7 cellular contexts compared by ENCODE assay signal in genomic region chr17:50270430-50271172, GRCh38. TPM values are rescaled to one million over a fixed set of nuclear protein-coding genes. Genes with fewer than 3 reads are reported as not detected.
DNase-seq lines count a peak whose midpoint lies in the region; ATAC-seq and TF ChIP-seq lines count a peak whose summit lies in the region.

No MANE protein-coding gene starts in this region.

- intact Hi-C loops in testis (cut with DNase I; ENCODE audit: low total_unique reads): loop anchor here (5.0 kb wide), 1 partner anchor 68 kb away; the partner anchor contains the start of gene COL1A1

- no peak for ATAC-seq in HG02981 (IDR thresholded peaks at IDR 0.05; ENCODE audit: unreplicated experiment)

- peak overlapping the region; percentile 48 to 77 for H3K27ac ChIP-seq in testis

- no peaks in the 10 kb centered on the region for H3K27me3 ChIP-seq in testis

- no peak for TF ChIP-seq CTCF in astrocyte of the spinal cord (IDR thresholded peaks at IDR 0.05; ENCODE audit: low read depth, low read length)
- TF ChIP-seq CTCF in testis (IDR thresholded peaks at IDR 0.05): no peak

- no peak for TF ChIP-seq POLR2A in testis (IDR thresholded peaks at IDR 0.05)

- H3K4me1 ChIP-seq in testis: peaks cover 32% of the 10 kb centered on the region

- H3K9me3 ChIP-seq in testis: no peaks in the 10 kb centered on the region

- peak overlapping the region; percentile 7 for H3K4me3 ChIP-seq in astrocyte of the spinal cord (ENCODE audit: low read depth, low read length)
- H3K4me3 ChIP-seq in testis: no peak overlapping the region

- 42 to 53% methylated on average over 2 to 19 of the region's 19 CpGs for WGBS in testis, 2 donors

- DNase-seq in HK-2 (ENCODE audit: unreplicated experiment) (peak; percentile 36), astrocyte of the spinal cord (ENCODE audit: low read depth, low spot score) (peak; percentile 85), iPS-NIHi11 (ENCODE audit: low spot score) (peak; percentile 43), testis (peak; percentile 46), hippocampal formation (lab: John Stamatoyannopoulos, UW) (no peak), GF-D8 (lab: John Stamatoyannopoulos, UW) (no peak)

- in situ Hi-C loops in astrocyte of the spinal cord (cut with HindIII; ENCODE audit: low sequenced_read_pairs): no loop called here

- no peaks in the 10 kb centered on the region for H3K36me3 ChIP-seq in testis (ENCODE audit: low read depth, missing control alignments)

RNA-seq across cellular contexts. Expression of gene TMEM92, which starts 3.7 kb away (rescaled TPM):
- total RNA-seq in testis: 1 to 10 TPM in 1 of 2 donors, under 1 TPM in 1; 0.93 to 1.5 TPM
- 0.44 TPM for polyA plus RNA-seq in testis (ENCODE audit: insufficient read depth, low read depth, low replicate concordance)

Comparison
In these comparisons a context has a peak if more than half of its experiments do, and no peak if none do; other contexts are left out.
1. DNase-seq: peak in HK-2 (single experiment), astrocyte of the spinal cord (single experiment), iPS-NIHi11 (single experiment) and testis (single experiment); none in hippocampal formation (0 of 2) and GF-D8 (single experiment).